In the genomic region with DNA sequence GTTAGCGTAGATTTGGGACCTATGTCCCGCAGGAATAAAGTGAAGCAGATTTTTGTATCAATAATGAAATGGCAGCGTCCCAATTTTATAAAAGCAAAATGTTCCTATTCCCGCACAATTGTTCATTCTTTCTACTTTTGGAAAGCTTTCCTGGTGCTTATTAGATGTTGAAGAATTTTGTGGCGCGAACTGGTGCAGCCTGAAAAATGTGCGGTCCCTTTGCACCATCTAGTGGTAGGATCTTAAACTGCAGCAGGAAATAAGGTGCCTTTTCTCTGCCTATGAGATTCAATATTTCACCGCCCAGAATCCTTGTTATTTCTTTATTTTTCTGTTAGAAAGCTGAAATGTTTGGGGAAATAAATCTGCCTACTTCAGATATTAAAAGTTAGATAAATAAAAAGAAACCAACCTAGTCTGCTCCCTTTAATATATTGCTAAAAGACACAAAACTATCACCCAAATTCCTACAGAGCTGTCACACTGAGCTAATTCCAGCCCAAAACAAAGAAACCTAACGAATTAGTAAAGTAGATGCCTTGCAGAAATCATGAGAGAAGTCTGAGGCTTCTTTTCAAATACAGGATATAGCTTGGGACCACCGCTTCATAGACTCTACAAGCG, we compare ENCODE assay signal across 8 cellular contexts.
DNase-seq lines count a peak whose midpoint lies in the region; ATAC-seq and TF ChIP-seq lines count a peak whose summit lies in the region.

No MANE protein-coding gene starts in this region.

- no peaks in the 10 kb centered on the region for H3K9me3 ChIP-seq in naive thymus-derived CD4-positive, alpha-beta T cell (ENCODE audit: control insufficient read depth in 2 of 3, low read length in 3 of 3)
- H3K9me3 ChIP-seq in transverse colon, result no peaks in the 10 kb centered on the region

- no peak overlapping the region for H3K4me3 ChIP-seq in AG04449 (ENCODE audit: low read depth, low read length)
- no peak overlapping the region for H3K4me3 ChIP-seq in GM12865 (ENCODE audit: low read depth, low read length)
- no peak overlapping the region for H3K4me3 ChIP-seq in epithelial cell of proximal tubule (ENCODE audit: low read depth, low read length)
- no peak overlapping the region for H3K4me3 ChIP-seq in naive thymus-derived CD4-positive, alpha-beta T cell (ENCODE audit: low read length)
- no peak overlapping the region for H3K4me3 ChIP-seq in transverse colon

- H3K36me3 Mint-ChIP-seq in activated CD4-positive, alpha-beta T cell treated with anti-CD3 and anti-CD28 coated beads, Interleukin-2, amount 10 ng/mL, durations not matched to agents 24 days and 14 days (ENCODE audit: low read depth), result no peaks in the 10 kb centered on the region
- H3K36me3 Mint-ChIP-seq in naive thymus-derived CD4-positive, alpha-beta T cell, result no peaks in the 10 kb centered on the region

- no peaks in the 10 kb centered on the region for H3K27me3 ChIP-seq in naive thymus-derived CD4-positive, alpha-beta T cell (ENCODE audit: control insufficient read depth in 2 of 2, insufficient read depth in 2 of 2, low read length in 2 of 2)
- H3K27me3 ChIP-seq in transverse colon, result no peaks in the 10 kb centered on the region

- no peak overlapping the region for H3K27ac Mint-ChIP-seq in activated CD4-positive, alpha-beta T cell treated with anti-CD3 and anti-CD28 coated beads, Interleukin-2, amount 10 ng/mL, durations not matched to agents 24 days and 14 days
- no peak overlapping the region for H3K27ac Mint-ChIP-seq in naive thymus-derived CD4-positive, alpha-beta T cell

- no peaks in the 10 kb centered on the region for H3K4me1 Mint-ChIP-seq in activated CD4-positive, alpha-beta T cell treated with anti-CD3 and anti-CD28 coated beads, Interleukin-2, amount 10 ng/mL, durations not matched to agents 24 days and 14 days
- peaks cover 0 to 13% (median 5%) of the 10 kb centered on the region in 7 donors for H3K4me1 Mint-ChIP-seq in naive thymus-derived CD4-positive, alpha-beta T cell

- CTCF ChIA-PET in AG04449 (lab: Yijun Ruan, JAX), result interaction anchor here (0.6 to 6.2 kb wide), 74 partner anchors 9 to 1084 kb away, joined by 3 to 90 read pairs (median 5); a partner anchor contains a TSS
- CTCF ChIA-PET in naive thymus-derived CD4-positive, alpha-beta T cell (lab: Charles Lee), result interaction anchor here (0.6 to 4.4 kb wide), 28 partner anchors 9 to 1089 kb away, joined by 3 to 55 read pairs (median 5); a partner anchor contains a TSS

- TF ChIP-seq EP300 in transverse colon (IDR thresholded peaks at IDR 0.05; ENCODE audit: low read depth), result no peak

- DNase-seq in AG04449 (ENCODE audit: low read depth, low spot score) (no peak), GM12865 (ENCODE audit: low read depth) (peak; percentile 68), NCI-H2171 (lab: John Stamatoyannopoulos, UW) (peak; percentile 59), epithelial cell of proximal tubule (ENCODE audit: low read depth) (no peak), transverse colon (peak; percentile 43)
- peak; percentile 89 for DNase-seq in activated CD4-positive, alpha-beta T cell treated with anti-CD3 and anti-CD28 coated beads, Interleukin-2, amount 10 ng/mL, durations not matched to agents 24 days and 14 days
- peak in 7 of 9 donors; percentile 33 to 81 (median 66) for DNase-seq in naive thymus-derived CD4-positive, alpha-beta T cell

- ATAC-seq in naive thymus-derived CD4-positive, alpha-beta T cell, result peak; percentile 77
- no peak for ATAC-seq in HG02571 (IDR thresholded peaks at IDR 0.05; ENCODE audit: unreplicated experiment)

- no peak for TF ChIP-seq POLR2A in transverse colon (IDR thresholded peaks at IDR 0.05)

- intact Hi-C loops in activated CD4-positive, alpha-beta T cell treated with anti-CD3 and anti-CD28 coated beads, Interleukin-2, amount 10 ng/mL, durations not matched to agents 24 days and 14 days (cut with micrococcal nuclease), result loop anchor here (1.0 to 5.0 kb wide), 5 partner anchors 94 to 1083 kb away; no protein-coding TSS in a partner anchor
- intact Hi-C loops in naive thymus-derived CD4-positive, alpha-beta T cell (cut with micrococcal nuclease), result loop anchor here (1.0 to 5.0 kb wide), 13 partner anchors 20 to 1083 kb away; no protein-coding TSS in a partner anchor
- intact Hi-C loops in transverse colon (cut with DNase I; ENCODE audit: low total_unique reads), result no loop called here

- in situ Hi-C loops in transverse colon (cut with MboI; ENCODE audit: low pct_ligation_motif_present in 1 of 4, low pct_unique_long_range_greater_than_20kb in 1 of 4, low sequenced_read_pairs in 3 of 4), result loop anchor here in 3 of 4 donors (10.0 to 25.0 kb wide), 3 partner anchors 63 to 187 kb away; no protein-coding TSS in a partner anchor

- H3K36me3 ChIP-seq in naive thymus-derived CD4-positive, alpha-beta T cell (ENCODE audit: control insufficient read depth in 2 of 3, insufficient read depth in 3 of 3, low read length in 3 of 3), result no peaks in the 10 kb centered on the region
- no peaks in the 10 kb centered on the region for H3K36me3 ChIP-seq in transverse colon

- H3K9me3 Mint-ChIP-seq in activated CD4-positive, alpha-beta T cell treated with anti-CD3 and anti-CD28 coated beads, Interleukin-2, amount 10 ng/mL, durations not matched to agents 24 days and 14 days, result no peaks in the 10 kb centered on the region
- no peaks in the 10 kb centered on the region for H3K9me3 Mint-ChIP-seq in naive thymus-derived CD4-positive, alpha-beta T cell

- H3K4me1 ChIP-seq in naive thymus-derived CD4-positive, alpha-beta T cell (ENCODE audit: control insufficient read depth in 2 of 2, insufficient read depth in 2 of 2, low read length in 2 of 2), result peaks cover 5 to 6% of the 10 kb centered on the region in 2 donors
- no peaks in the 10 kb centered on the region for H3K4me1 ChIP-seq in transverse colon

- H3K4me3 Mint-ChIP-seq in activated CD4-positive, alpha-beta T cell treated with anti-CD3 and anti-CD28 coated beads, Interleukin-2, amount 10 ng/mL, durations not matched to agents 24 days and 14 days, result no peak overlapping the region
- H3K4me3 Mint-ChIP-seq in naive thymus-derived CD4-positive, alpha-beta T cell, result peak overlapping the region in 1 of 10 donors; percentile 33

- 35 to 38% methylated on average over 11 of the region's 11 CpGs for WGBS in transverse colon (ENCODE audit: low coverage in 1 of 2), 2 donors

- H3K27me3 Mint-ChIP-seq in activated CD4-positive, alpha-beta T cell treated with anti-CD3 and anti-CD28 coated beads, Interleukin-2, amount 10 ng/mL, durations not matched to agents 24 days and 14 days, result peaks cover 25% of the 10 kb centered on the region
- H3K27me3 Mint-ChIP-seq in naive thymus-derived CD4-positive, alpha-beta T cell, result peaks cover 0 to 36% (median 0%) of the 10 kb centered on the region in 5 donors

- TF ChIP-seq CTCF in AG04449 (IDR thresholded peaks at IDR 0.05; ENCODE audit: insufficient read depth, low read length, missing control alignments), result peak; percentile 82
- TF ChIP-seq CTCF in GM12865 (IDR thresholded peaks at IDR 0.05; ENCODE audit: insufficient read depth, low read depth, low read length, missing control alignments), result peak; percentile 85
- TF ChIP-seq CTCF in epithelial cell of proximal tubule (conservative IDR thresholded peaks at IDR 0.05; ENCODE audit: low read depth, low read length), result peak; percentile 93
- TF ChIP-seq CTCF in transverse colon (IDR thresholded peaks at IDR 0.05), result peak; percentile 94 to 97 (median 96)

- no peak overlapping the region for H3K27ac ChIP-seq in naive thymus-derived CD4-positive, alpha-beta T cell (ENCODE audit: low read depth, low read length)
- no peak overlapping the region for H3K27ac ChIP-seq in transverse colon

- POLR2A ChIA-PET in AG04449 (lab: Yijun Ruan, JAX), result no interaction called here
- POLR2A ChIA-PET in naive thymus-derived CD4-positive, alpha-beta T cell (lab: Charles Lee), result interaction anchor here (0.7 to 1.8 kb wide), 3 partner anchors 19 to 165 kb away, joined by 4 to 13 read pairs (median 5); no protein-coding TSS in a partner anchor

Comparison
In these comparisons a context has a peak if more than half of its experiments do, and no peak if none do; other contexts are left out.
1. DNase-seq: peak in GM12865 (single experiment), NCI-H2171 (single experiment), activated CD4-positive, alpha-beta T cell treated with anti-CD3 and anti-CD28 coated beads, Interleukin-2, amount 10 ng/mL, durations not matched to agents 24 days and 14 days (single experiment), naive thymus-derived CD4-positive, alpha-beta T cell (7 of 9) and transverse colon (single experiment); none in AG04449 (single experiment) and epithelial cell of proximal tubule (single experiment).
2. Peak in every context shown above with its lines, with median percentiles within 50 percentile points of each other: CTCF ChIP-seq.